Comparison of ENCODE assay signal across 1 cellular context in genomic region chr6:15496345-15497131, GRCh38.
TF ChIP-seq lines count a peak whose summit lies in the region.

No MANE protein-coding gene starts in this region.

TF ChIP-seq in GM12878, 131 proteins besides CTCF, POLR2A, EP300 and RAD21 (continued from another document):
- no peak for TF ChIP-seq SMAD1 (IDR thresholded peaks at IDR 0.05; ENCODE audit: low read depth, partially characterized antibody)
